In the genomic region with DNA sequence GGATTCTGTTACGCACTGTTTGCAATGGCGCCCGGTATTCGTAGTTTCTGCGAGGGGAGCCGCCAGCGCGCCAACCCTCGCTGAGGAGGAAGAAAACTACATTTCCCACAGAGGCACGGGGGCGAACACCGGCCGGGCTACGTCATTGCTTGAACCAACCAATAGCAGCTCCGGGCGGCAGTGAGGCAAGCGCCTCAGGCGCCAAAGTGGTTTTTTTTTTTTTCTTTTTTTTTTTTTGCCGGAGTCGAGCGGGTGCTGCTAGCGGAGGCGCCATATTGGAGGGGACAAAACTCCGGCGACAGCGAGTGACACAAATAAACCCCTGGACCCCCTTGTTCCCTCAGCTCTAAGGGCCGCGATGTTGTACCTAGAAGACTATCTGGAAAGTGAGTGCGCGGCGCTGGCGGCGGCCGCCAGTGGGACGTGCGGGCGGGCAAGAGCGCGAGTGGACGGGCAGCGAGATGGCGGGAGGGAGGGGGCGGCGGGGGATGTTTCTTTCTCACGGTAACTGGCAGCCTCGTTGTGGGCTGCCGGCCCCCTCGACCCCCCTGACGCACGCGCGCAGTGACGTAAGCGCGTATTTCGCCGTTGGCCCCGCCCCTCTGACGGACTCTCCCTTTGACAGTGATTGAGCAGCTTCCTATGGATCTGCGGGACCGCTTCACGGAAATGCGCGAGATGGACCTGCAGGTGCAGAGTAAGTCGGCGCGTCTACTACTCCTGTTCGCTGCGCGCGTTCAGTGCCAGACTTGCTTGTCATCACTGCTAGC, we compare ENCODE assay signal across 8 cellular contexts. TPM values are rescaled to one million over a fixed set of nuclear protein-coding genes. Genes with fewer than 3 reads are reported as not detected.
DNase-seq lines count a peak whose midpoint lies in the region; ATAC-seq, FAIRE-seq and TF ChIP-seq lines count a peak whose summit lies in the region.

A gene with protein sequence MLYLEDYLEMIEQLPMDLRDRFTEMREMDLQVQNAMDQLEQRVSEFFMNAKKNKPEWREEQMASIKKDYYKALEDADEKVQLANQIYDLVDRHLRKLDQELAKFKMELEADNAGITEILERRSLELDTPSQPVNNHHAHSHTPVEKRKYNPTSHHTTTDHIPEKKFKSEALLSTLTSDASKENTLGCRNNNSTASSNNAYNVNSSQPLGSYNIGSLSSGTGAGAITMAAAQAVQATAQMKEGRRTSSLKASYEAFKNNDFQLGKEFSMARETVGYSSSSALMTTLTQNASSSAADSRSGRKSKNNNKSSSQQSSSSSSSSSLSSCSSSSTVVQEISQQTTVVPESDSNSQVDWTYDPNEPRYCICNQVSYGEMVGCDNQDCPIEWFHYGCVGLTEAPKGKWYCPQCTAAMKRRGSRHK (plus strand): TSS at position 239 of the 770 bp plus-strand sequence. CDS start 120 bp downstream, at position 359.

- ATAC-seq in GM19043 (IDR thresholded peaks at IDR 0.05; ENCODE audit: low read depth, unreplicated experiment) (peak; percentile 92), HG03378 (IDR thresholded peaks at IDR 0.05; ENCODE audit: unreplicated experiment) (peak; percentile 96)

- peak; percentile 97 for DNase-seq in AG10803 (ENCODE audit: low read depth)
- peak; percentile 98 for DNase-seq in NCI-H460 (ENCODE audit: extremely low read depth, low read depth)
- peak; percentile 98 for DNase-seq in activated CD4-positive, CD25-positive, alpha-beta regulatory T cell treated with anti-CD3 and anti-CD28 coated beads, Interleukin-2, amount 50 U/mL, for 72 hours
- peak; percentile 80 to 97 for DNase-seq in cerebellar nuclear complex (lab: John Stamatoyannopoulos, UW)
- peak; percentile 97 for DNase-seq in stimulated activated CD4-positive, alpha-beta T cell treated with anti-CD3 and anti-CD28 coated beads, Interleukin-12 subunit alpha, Interleukin-12 subunit beta, amount 100 ng/mL, for 4 hours

- peak within 1 kb of the TSS; percentile 92 for H3K4me3 ChIP-seq in AG10803 (ENCODE audit: low read length)

- peak; percentile 93 for FAIRE-seq in islet of Langerhans (lab: Jason Lieb, UNC)

- TF ChIP-seq CTCF in AG10803 (conservative IDR thresholded peaks at IDR 0.05; ENCODE audit: low read length): no peak

RNA-seq across cellular contexts. Expression of the gene that starts here (rescaled TPM):
- total RNA-seq in NCI-H460 (2014; rRNA removed; shearing (Covaris generic)): 13.9 and 17.4 TPM in 2 replicates
- 13.1 and 15.9 TPM in 2 replicates for polyA plus RNA-seq in NCI-H460 (2014; cell fraction: nucleus; rRNA removed)

Comparison
In these comparisons a context has a peak if more than half of its experiments do, and no peak if none do; other contexts are left out.
1. Peak in every context shown above with its lines: DNase-seq, ATAC-seq and H3K4me3 ChIP-seq.